Comparison of ENCODE assay signal across 8 cellular contexts in genomic region chr4:182478475-182478874, GRCh38.
DNase-seq lines count a peak whose midpoint lies in the region; ATAC-seq and TF ChIP-seq lines count a peak whose summit lies in the region.

No MANE protein-coding gene starts in this region.

- H3F3A ChIP-seq in OCI-LY1 (ENCODE audit: insufficient read depth, low read length), result no peaks in the 10 kb centered on the region

- H3K4me3 Mint-ChIP-seq in CD14-positive monocyte, result no peak overlapping the region
- H3K4me3 Mint-ChIP-seq in effector memory CD8-positive, alpha-beta T cell, result no peak overlapping the region

- intact Hi-C loops in CD14-positive monocyte (cut with micrococcal nuclease), result no loop called here

- H3K36me3 Mint-ChIP-seq in CD14-positive monocyte, result no peaks in the 10 kb centered on the region
- H3K36me3 Mint-ChIP-seq in effector memory CD8-positive, alpha-beta T cell (ENCODE audit: insufficient read depth), result no peaks in the 10 kb centered on the region

- no peak overlapping the region for H3K27ac ChIP-seq in OCI-LY1 (ENCODE audit: low read depth, low read length, poor library complexity, severe bottlenecking)

- no peak overlapping the region for H3K9ac ChIP-seq in OCI-LY1 (ENCODE audit: low read length)

- no peaks in the 10 kb centered on the region for H3K9me2 ChIP-seq in OCI-LY1 (ENCODE audit: low read depth, low read length)

- no peak overlapping the region for H3K4me2 ChIP-seq in OCI-LY1 (ENCODE audit: low read length)

- no peak for DNase-seq in CD14-positive monocyte (ENCODE audit: low spot score)
- DNase-seq in HS-27A (ENCODE audit: low read depth), result peak; percentile 3
- DNase-seq in effector memory CD8-positive, alpha-beta T cell, result no peak
- peak; percentile 8 for DNase-seq in non-pigmented ciliary epithelial cell (ENCODE audit: low read depth)
- no peak for DNase-seq in activated naive CD4-positive, alpha-beta T cell (lab: John Stamatoyannopoulos, UW)
- no peak for DNase-seq in activated CD4-positive, alpha-beta T cell treated with anti-CD3 and anti-CD28 coated beads, Interleukin-2, amount 50 U/mL, for 1 hour

- H3K9me3 ChIP-seq in OCI-LY1 (ENCODE audit: low read length), result no peaks in the 10 kb centered on the region

- H3K4me3 ChIP-seq in OCI-LY1 (ENCODE audit: low read depth, low read length, poor library complexity, severe bottlenecking), result no peak overlapping the region

- H3K27me3 ChIP-seq in OCI-LY1 (ENCODE audit: insufficient read depth, low read length), result no peaks in the 10 kb centered on the region

- H3K27ac Mint-ChIP-seq in CD14-positive monocyte, result no peak overlapping the region
- no peak overlapping the region for H3K27ac Mint-ChIP-seq in effector memory CD8-positive, alpha-beta T cell

- H4K20me1 ChIP-seq in OCI-LY1 (ENCODE audit: insufficient read depth, low read length), result no peaks in the 10 kb centered on the region

- TF ChIP-seq CTCF in CD14-positive monocyte (IDR thresholded peaks at IDR 0.05) (peak; percentile 60), OCI-LY1 (IDR thresholded peaks at IDR 0.05; ENCODE audit: low read length) (peak; percentile 51)

- H3K9me3 Mint-ChIP-seq in CD14-positive monocyte, result peaks cover 0 to under 1% (median 0%) of the 10 kb centered on the region in 7 donors
- no peaks in the 10 kb centered on the region for H3K9me3 Mint-ChIP-seq in effector memory CD8-positive, alpha-beta T cell

- no peaks in the 10 kb centered on the region for H3K36me3 ChIP-seq in OCI-LY1 (ENCODE audit: insufficient read depth, low read length)

- H3K4me1 Mint-ChIP-seq in CD14-positive monocyte, result no peaks in the 10 kb centered on the region
- no peaks in the 10 kb centered on the region for H3K4me1 Mint-ChIP-seq in effector memory CD8-positive, alpha-beta T cell (ENCODE audit: low read depth in 2 of 2)

- peak; percentile 89 for ATAC-seq in GM19351 (IDR thresholded peaks at IDR 0.05; ENCODE audit: unreplicated experiment)
- peak; percentile 43 for ATAC-seq in effector memory CD8-positive, alpha-beta T cell (replicated peaks)

- H2AFZ ChIP-seq in OCI-LY1 (ENCODE audit: low read length), result no peak overlapping the region

- no peaks in the 10 kb centered on the region for H3K4me1 ChIP-seq in OCI-LY1 (ENCODE audit: insufficient read depth, low read length, severe bottlenecking)

- no peaks in the 10 kb centered on the region for H3K79me2 ChIP-seq in OCI-LY1 (ENCODE audit: insufficient read depth, low read length)

- H3K27me3 Mint-ChIP-seq in CD14-positive monocyte (ENCODE audit: low read depth in 3 of 3), result peaks cover 0 to 3% (median 0%) of the 10 kb centered on the region in 3 donors
- peaks cover 0 to 6% of the 10 kb centered on the region in 2 donors for H3K27me3 Mint-ChIP-seq in effector memory CD8-positive, alpha-beta T cell

Comparison
In these comparisons a context has a peak if more than half of its experiments do, and no peak if none do; other contexts are left out.
1. DNase-seq: peak in HS-27A (single experiment) and non-pigmented ciliary epithelial cell (single experiment); none in CD14-positive monocyte (single experiment), effector memory CD8-positive, alpha-beta T cell (0 of 3), activated naive CD4-positive, alpha-beta T cell (0 of 4) and activated CD4-positive, alpha-beta T cell treated with anti-CD3 and anti-CD28 coated beads, Interleukin-2, amount 50 U/mL, for 1 hour (single experiment).